ENCODE assay signal across 14 cellular contexts in genomic region chrX:39327705-39328104, GRCh38.
"Had no signal": no experiment of that assay in that cellular context is flagged by ENCODE, and none has a peak within 500 bp of the region (broad histone marks: within the 10 kb centered on the region; RNA-seq: fewer than 3 reads in every experiment).

No MANE protein-coding gene starts in this region.

- DNase-seq: activated gamma-delta T cell; amniotic stem cell; cortex of kidney; effector CD8-positive, alpha-beta T cell; foreskin melanocyte; head of caudate nucleus; left cardiac atrium; lower lobe of right lung; midbrain; trophoblast cell had no signal

- H3K27ac ChIP-seq: lower lobe of right lung, parathyroid adenoma had no signal

- H3K4me3 Mint-ChIP-seq: brain; central memory CD8-positive, alpha-beta T cell; WTC11 had no signal

- H3K9me3 ChIP-seq: lower lobe of right lung had no signal

- H3K9me3 Mint-ChIP-seq: central memory CD8-positive, alpha-beta T cell; WTC11 had no signal

- H3K36me3 Mint-ChIP-seq: brain, WTC11 had no signal

- H3K4me1 Mint-ChIP-seq: WTC11 had no signal

- H3K27ac Mint-ChIP-seq: brain, WTC11 had no signal

- ATAC-seq: left cardiac atrium, lower lobe of right lung, WTC11 had no signal
